1 cellular context compared by ENCODE assay signal in the genomic region with DNA sequence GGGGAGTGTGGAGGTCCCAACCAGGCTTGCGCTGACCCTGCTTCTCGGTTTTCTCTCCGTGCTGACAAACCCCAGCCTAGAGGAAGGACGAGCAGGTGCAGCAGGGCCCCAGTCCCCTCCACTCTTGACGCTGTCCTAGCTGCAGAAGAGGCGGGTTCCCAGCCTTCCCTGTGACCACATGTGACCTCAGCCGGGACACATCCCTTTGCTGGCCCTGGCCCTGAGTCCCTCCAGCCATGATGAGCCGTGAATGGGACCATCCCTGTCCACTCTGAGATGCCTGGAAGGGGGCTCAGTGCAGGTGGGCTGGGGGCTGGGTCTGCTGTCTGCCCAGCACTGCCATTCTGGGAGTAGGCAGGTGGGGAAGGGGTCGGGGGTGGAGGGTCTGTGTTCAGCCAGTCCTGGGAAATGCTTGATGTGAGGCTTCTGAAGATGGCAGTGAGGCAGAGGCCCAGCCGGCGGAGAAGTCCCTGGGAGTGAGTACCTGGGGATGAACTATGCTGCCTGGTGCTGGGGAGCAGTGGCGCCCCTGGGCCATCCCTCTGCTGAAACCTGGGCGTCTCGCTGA.
A peak's percentile ranks its signal among the peaks of the same experiment; 100 is the strongest.
TF ChIP-seq lines count a peak whose summit lies in the region.

No MANE protein-coding gene starts in this region.

TF ChIP-seq in K562, 482 proteins besides CTCF, POLR2A, EP300 and RAD21 (continued from another document):
- TF ChIP-seq, protein P1, sequence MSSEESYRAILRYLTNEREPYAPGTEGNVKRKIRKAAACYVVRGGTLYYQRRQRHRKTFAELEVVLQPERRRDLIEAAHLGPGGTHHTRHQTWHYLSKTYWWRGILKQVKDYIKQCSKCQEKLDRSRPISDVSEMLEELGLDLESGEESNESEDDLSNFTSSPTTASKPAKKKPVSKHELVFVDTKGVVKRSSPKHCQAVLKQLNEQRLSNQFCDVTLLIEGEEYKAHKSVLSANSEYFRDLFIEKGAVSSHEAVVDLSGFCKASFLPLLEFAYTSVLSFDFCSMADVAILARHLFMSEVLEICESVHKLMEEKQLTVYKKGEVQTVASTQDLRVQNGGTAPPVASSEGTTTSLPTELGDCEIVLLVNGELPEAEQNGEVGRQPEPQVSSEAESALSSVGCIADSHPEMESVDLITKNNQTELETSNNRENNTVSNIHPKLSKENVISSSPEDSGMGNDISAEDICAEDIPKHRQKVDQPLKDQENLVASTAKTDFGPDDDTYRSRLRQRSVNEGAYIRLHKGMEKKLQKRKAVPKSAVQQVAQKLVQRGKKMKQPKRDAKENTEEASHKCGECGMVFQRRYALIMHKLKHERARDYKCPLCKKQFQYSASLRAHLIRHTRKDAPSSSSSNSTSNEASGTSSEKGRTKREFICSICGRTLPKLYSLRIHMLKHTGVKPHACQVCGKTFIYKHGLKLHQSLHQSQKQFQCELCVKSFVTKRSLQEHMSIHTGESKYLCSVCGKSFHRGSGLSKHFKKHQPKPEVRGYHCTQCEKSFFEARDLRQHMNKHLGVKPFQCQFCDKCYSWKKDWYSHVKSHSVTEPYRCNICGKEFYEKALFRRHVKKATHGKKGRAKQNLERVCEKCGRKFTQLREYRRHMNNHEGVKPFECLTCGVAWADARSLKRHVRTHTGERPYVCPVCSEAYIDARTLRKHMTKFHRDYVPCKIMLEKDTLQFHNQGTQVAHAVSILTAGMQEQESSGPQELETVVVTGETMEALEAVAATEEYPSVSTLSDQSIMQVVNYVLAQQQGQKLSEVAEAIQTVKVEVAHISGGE (CRISPR knock-in tag; IDR thresholded peaks at IDR 0.05), result 0 out of 6 replicates have a peak, but pooled peaks of 1 of the 3 experiments have one; percentile 34
- TF ChIP-seq, protein P2, sequence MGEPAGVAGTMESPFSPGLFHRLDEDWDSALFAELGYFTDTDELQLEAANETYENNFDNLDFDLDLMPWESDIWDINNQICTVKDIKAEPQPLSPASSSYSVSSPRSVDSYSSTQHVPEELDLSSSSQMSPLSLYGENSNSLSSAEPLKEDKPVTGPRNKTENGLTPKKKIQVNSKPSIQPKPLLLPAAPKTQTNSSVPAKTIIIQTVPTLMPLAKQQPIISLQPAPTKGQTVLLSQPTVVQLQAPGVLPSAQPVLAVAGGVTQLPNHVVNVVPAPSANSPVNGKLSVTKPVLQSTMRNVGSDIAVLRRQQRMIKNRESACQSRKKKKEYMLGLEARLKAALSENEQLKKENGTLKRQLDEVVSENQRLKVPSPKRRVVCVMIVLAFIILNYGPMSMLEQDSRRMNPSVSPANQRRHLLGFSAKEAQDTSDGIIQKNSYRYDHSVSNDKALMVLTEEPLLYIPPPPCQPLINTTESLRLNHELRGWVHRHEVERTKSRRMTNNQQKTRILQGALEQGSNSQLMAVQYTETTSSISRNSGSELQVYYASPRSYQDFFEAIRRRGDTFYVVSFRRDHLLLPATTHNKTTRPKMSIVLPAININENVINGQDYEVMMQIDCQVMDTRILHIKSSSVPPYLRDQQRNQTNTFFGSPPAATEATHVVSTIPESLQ (CRISPR knock-in tag; IDR thresholded peaks at IDR 0.05), result no peak
- TF ChIP-seq, protein P3, sequence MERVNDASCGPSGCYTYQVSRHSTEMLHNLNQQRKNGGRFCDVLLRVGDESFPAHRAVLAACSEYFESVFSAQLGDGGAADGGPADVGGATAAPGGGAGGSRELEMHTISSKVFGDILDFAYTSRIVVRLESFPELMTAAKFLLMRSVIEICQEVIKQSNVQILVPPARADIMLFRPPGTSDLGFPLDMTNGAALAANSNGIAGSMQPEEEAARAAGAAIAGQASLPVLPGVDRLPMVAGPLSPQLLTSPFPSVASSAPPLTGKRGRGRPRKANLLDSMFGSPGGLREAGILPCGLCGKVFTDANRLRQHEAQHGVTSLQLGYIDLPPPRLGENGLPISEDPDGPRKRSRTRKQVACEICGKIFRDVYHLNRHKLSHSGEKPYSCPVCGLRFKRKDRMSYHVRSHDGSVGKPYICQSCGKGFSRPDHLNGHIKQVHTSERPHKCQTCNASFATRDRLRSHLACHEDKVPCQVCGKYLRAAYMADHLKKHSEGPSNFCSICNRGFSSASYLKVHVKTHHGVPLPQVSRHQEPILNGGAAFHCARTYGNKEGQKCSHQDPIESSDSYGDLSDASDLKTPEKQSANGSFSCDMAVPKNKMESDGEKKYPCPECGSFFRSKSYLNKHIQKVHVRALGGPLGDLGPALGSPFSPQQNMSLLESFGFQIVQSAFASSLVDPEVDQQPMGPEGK (CRISPR knock-in tag; IDR thresholded peaks at IDR 0.05; ENCODE audit: borderline replicate concordance), result no peak
- TF ChIP-seq, protein P4, sequence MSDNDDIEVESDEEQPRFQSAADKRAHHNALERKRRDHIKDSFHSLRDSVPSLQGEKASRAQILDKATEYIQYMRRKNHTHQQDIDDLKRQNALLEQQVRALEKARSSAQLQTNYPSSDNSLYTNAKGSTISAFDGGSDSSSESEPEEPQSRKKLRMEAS (CRISPR knock-in tag; IDR thresholded peaks at IDR 0.05), result 0 out of 2 replicates have a peak, but pooled peaks have one; percentile 31
- no peak for TF ChIP-seq DMBX1 (CRISPR knock-in tag; IDR thresholded peaks at IDR 0.05; ENCODE audit: borderline replicate concordance)
- TF ChIP-seq, protein P5, sequence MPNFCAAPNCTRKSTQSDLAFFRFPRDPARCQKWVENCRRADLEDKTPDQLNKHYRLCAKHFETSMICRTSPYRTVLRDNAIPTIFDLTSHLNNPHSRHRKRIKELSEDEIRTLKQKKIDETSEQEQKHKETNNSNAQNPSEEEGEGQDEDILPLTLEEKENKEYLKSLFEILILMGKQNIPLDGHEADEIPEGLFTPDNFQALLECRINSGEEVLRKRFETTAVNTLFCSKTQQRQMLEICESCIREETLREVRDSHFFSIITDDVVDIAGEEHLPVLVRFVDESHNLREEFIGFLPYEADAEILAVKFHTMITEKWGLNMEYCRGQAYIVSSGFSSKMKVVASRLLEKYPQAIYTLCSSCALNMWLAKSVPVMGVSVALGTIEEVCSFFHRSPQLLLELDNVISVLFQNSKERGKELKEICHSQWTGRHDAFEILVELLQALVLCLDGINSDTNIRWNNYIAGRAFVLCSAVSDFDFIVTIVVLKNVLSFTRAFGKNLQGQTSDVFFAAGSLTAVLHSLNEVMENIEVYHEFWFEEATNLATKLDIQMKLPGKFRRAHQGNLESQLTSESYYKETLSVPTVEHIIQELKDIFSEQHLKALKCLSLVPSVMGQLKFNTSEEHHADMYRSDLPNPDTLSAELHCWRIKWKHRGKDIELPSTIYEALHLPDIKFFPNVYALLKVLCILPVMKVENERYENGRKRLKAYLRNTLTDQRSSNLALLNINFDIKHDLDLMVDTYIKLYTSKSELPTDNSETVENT (CRISPR knock-in tag; IDR thresholded peaks at IDR 0.05), result no peak
- no peak for TF ChIP-seq ZC3H8 (IDR thresholded peaks at IDR 0.05)
- TF ChIP-seq KDM2B (CRISPR knock-in tag; IDR thresholded peaks at IDR 0.05), result no peak
- no peak for TF ChIP-seq GABPB1 (CRISPR knock-in tag; IDR thresholded peaks at IDR 0.05)
- TF ChIP-seq, protein P6, sequence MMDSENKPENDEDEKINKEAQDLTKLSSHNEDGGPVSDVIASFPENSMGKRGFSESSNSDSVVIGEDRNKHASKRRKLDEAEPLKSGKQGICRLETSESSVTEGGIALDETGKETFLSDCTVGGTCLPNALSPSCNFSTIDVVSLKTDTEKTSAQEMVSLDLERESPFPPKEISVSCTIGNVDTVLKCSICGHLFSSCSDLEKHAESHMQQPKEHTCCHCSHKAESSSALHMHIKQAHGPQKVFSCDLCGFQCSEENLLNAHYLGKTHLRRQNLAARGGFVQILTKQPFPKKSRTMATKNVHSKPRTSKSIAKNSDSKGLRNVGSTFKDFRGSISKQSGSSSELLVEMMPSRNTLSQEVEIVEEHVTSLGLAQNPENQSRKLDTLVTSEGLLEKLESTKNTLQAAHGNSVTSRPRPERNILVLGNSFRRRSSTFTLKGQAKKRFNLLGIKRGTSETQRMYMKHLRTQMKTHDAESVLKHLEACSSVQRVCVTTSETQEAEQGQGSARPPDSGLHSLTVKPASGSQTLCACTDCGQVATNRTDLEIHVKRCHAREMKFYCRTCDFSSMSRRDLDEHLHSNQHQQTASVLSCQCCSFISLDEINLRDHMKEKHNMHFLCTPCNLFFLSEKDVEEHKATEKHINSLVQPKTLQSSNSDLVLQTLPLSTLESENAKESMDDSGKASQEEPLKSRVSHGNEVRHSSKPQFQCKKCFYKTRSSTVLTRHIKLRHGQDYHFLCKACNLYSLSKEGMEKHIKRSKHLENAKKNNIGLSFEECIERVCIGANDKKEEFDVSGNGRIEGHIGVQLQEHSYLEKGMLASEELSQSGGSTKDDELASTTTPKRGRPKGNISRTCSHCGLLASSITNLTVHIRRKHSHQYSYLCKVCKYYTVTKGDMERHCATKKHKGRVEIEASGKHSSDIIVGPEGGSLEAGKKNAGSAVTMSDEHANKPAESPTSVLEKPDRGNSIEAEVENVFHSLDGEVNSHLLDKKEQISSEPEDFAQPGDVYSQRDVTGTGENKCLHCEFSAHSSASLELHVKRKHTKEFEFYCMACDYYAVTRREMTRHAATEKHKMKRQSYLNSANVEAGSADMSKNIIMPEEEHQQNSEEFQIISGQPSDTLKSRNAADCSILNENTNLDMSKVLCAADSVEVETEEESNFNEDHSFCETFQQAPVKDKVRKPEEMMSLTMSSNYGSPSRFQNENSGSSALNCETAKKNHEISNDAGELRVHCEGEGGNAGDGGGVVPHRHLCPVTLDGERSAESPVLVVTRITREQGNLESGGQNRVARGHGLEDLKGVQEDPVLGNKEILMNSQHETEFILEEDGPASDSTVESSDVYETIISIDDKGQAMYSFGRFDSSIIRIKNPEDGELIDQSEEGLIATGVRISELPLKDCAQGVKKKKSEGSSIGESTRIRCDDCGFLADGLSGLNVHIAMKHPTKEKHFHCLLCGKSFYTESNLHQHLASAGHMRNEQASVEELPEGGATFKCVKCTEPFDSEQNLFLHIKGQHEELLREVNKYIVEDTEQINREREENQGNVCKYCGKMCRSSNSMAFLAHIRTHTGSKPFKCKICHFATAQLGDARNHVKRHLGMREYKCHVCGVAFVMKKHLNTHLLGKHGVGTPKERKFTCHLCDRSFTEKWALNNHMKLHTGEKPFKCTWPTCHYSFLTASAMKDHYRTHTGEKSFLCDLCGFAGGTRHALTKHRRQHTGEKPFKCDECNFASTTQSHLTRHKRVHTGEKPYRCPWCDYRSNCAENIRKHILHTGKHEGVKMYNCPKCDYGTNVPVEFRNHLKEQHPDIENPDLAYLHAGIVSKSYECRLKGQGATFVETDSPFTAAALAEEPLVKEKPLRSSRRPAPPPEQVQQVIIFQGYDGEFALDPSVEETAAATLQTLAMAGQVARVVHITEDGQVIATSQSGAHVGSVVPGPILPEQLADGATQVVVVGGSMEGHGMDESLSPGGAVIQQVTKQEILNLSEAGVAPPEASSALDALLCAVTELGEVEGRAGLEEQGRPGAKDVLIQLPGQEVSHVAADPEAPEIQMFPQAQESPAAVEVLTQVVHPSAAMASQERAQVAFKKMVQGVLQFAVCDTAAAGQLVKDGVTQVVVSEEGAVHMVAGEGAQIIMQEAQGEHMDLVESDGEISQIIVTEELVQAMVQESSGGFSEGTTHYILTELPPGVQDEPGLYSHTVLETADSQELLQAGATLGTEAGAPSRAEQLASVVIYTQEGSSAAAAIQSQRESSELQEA (IDR thresholded peaks at IDR 0.05; ENCODE audit: low read depth), result no peak
- no peak for TF ChIP-seq NFYB (IDR thresholded peaks at IDR 0.05; ENCODE audit: extremely low read depth, insufficient read length)
- TF ChIP-seq MYNN (IDR thresholded peaks at IDR 0.05), result no peak
- no peak for TF ChIP-seq MYNN (CRISPR knock-in tag; IDR thresholded peaks at IDR 0.05)
- TF ChIP-seq HLTF (IDR thresholded peaks at IDR 0.05), result no peak
- TF ChIP-seq, protein P7, sequence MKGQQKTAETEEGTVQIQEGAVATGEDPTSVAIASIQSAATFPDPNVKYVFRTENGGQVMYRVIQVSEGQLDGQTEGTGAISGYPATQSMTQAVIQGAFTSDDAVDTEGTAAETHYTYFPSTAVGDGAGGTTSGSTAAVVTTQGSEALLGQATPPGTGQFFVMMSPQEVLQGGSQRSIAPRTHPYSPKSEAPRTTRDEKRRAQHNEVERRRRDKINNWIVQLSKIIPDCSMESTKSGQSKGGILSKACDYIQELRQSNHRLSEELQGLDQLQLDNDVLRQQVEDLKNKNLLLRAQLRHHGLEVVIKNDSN (CRISPR knock-in tag; IDR thresholded peaks at IDR 0.05), result peak; percentile 57
- TF ChIP-seq DPF2 (IDR thresholded peaks at IDR 0.05), result no peak
